In genomic region chr3:185402561-185402960, GRCh38 we compare ENCODE assay signal across 10 cellular contexts. TPM values are rescaled to one million over a fixed set of nuclear protein-coding genes. Genes with fewer than 3 reads are reported as not detected.
DNase-seq lines count a peak whose midpoint lies in the region; ATAC-seq, FAIRE-seq and TF ChIP-seq lines count a peak whose summit lies in the region.
"Had no signal": no experiment of that assay in that cellular context is flagged by ENCODE, and none has a peak within 500 bp of the region (broad histone marks: within the 10 kb centered on the region; RNA-seq: fewer than 3 reads in every experiment).

No MANE protein-coding gene starts in this region.

- no peaks in the 10 kb centered on the region for H3K9me3 ChIP-seq in GM23248 (ENCODE audit: low read depth)
- H3K9me3 ChIP-seq in neural cell (ENCODE audit: low read length), result no peaks in the 10 kb centered on the region
- no peaks in the 10 kb centered on the region for H3K9me3 ChIP-seq in kidney (ENCODE audit: control insufficient read depth in 1 of 2, low read length in 2 of 2)
- H3K9me3 ChIP-seq: right lobe of liver had no signal

- TF ChIP-seq EP300 in neural cell (conservative IDR thresholded peaks at IDR 0.05; ENCODE audit: poor library complexity, severe bottlenecking), result no peak

- intact Hi-C loops in kidney (cut with DNase I), result no loop called here

- H3K36me3 ChIP-seq in GM23248 (ENCODE audit: low read depth) (no peaks in the 10 kb centered on the region), neural cell (ENCODE audit: insufficient read depth, low read length) (no peaks in the 10 kb centered on the region), kidney (ENCODE audit: control insufficient read depth in 1 of 2, insufficient read depth in 2 of 2, low read length in 2 of 2) (no peaks in the 10 kb centered on the region)
- H3K36me3 ChIP-seq: right lobe of liver had no signal

- H3K9me2 ChIP-seq in GM23248 (ENCODE audit: insufficient read depth) (no peaks in the 10 kb centered on the region; the same call in 1 of the 2 replicates), neural cell (ENCODE audit: insufficient read depth, low read length) (no peaks in the 10 kb centered on the region)

- in situ Hi-C loops in GM23248 (cut with MboI), result no loop called here

- no peak for TF ChIP-seq CTCF in choroid plexus epithelial cell (conservative IDR thresholded peaks at IDR 0.05; ENCODE audit: low read depth, low read length)
- no peak for TF ChIP-seq CTCF in neural cell (IDR thresholded peaks at IDR 0.05; ENCODE audit: poor library complexity, severe bottlenecking)
- no peak for TF ChIP-seq CTCF in kidney (IDR thresholded peaks at IDR 0.05; ENCODE audit: borderline replicate concordance, extremely low read depth, insufficient read depth)

- H3K4me3 ChIP-seq in GM23248 (no peak overlapping the region), choroid plexus epithelial cell (ENCODE audit: low read depth, low read length) (no peak overlapping the region), neural cell (ENCODE audit: low read length) (peak overlapping the region; percentile 7), kidney (ENCODE audit: low read length in 2 of 2) (no peak overlapping the region)
- H3K4me3 ChIP-seq: right lobe of liver had no signal

- H4K20me1 ChIP-seq in GM23248 (ENCODE audit: insufficient read depth), result no peaks in the 10 kb centered on the region; the same call in 1 of the 2 replicates
- no peaks in the 10 kb centered on the region for H4K20me1 ChIP-seq in neural cell (ENCODE audit: insufficient read depth)

- FAIRE-seq in kidney (lab: Jason Lieb, UNC), result no peak

- WGBS in GM23248 (ENCODE audit: low coverage in 1 of 2, low lambda C conversion rate in 2 of 2, missing lambda C conversion rate in 2 of 2), 2 experiments, result 72 to 77% methylated on average over 5 of the region's 5 CpGs

- no peak overlapping the region for H3K4me2 ChIP-seq in GM23248 (ENCODE audit: unreplicated experiment)
- H3K4me2 ChIP-seq in neural cell (ENCODE audit: low read length), result no peak overlapping the region

- H3K27ac ChIP-seq in GM23248 (no peak overlapping the region), neural cell (ENCODE audit: low read length) (peak overlapping the region; percentile 11), kidney (ENCODE audit: low read depth in 2 of 2, low read length in 2 of 2) (no peak overlapping the region)
- H3K27ac ChIP-seq: right lobe of liver had no signal

- H3F3A ChIP-seq in GM23248 (ENCODE audit: insufficient read depth), result 0 out of 2 replicates have a peak, but pooled peaks cover 9% of the 10 kb centered on the region
- no peaks in the 10 kb centered on the region for H3F3A ChIP-seq in neural cell (ENCODE audit: insufficient read depth, low read length, poor library complexity, severe bottlenecking)

- DNase-seq in GM23248 (peak; percentile 43), NCI-H2171 (lab: John Stamatoyannopoulos, UW) (peak; percentile 91), choroid plexus epithelial cell (ENCODE audit: low read depth) (peak; percentile 35), kidney (no peak)
- no peak for DNase-seq in stimulated activated CD4-positive, alpha-beta T cell treated with anti-CD3 and anti-CD28 coated beads, Interleukin-2, amount 100 ng/mL, for 48 hours
- DNase-seq: dermis blood vessel endothelial cell, right lobe of liver had no signal

- TF ChIP-seq RAD21 in neural cell (conservative IDR thresholded peaks at IDR 0.05), result no peak

- no peaks in the 10 kb centered on the region for H3K27me3 ChIP-seq in GM23248 (replicated peaks; ENCODE audit: insufficient read depth)
- H3K27me3 ChIP-seq in neural cell (ENCODE audit: insufficient read depth, low read depth, low read length), result no peaks in the 10 kb centered on the region
- H3K27me3 ChIP-seq: right lobe of liver had no signal

- H2AFZ ChIP-seq in GM23248, result no peak overlapping the region
- no peak overlapping the region for H2AFZ ChIP-seq in neural cell (ENCODE audit: low read depth, low read length)

- H3K9ac ChIP-seq in GM23248 (no peak overlapping the region), neural cell (ENCODE audit: low read length) (no peak overlapping the region), kidney (ENCODE audit: low read length in 2 of 2) (no peak overlapping the region)

- no peak for ATAC-seq in HG03354 (IDR thresholded peaks at IDR 0.05; ENCODE audit: poor library complexity, severe bottlenecking, unreplicated experiment)
- no peak for ATAC-seq in HG02885 (IDR thresholded peaks at IDR 0.05; ENCODE audit: poor library complexity, unreplicated experiment)

- H3K79me2 ChIP-seq in GM23248 (ENCODE audit: insufficient read depth) (no peaks in the 10 kb centered on the region), neural cell (replicated peaks; ENCODE audit: insufficient read depth, low read length) (no peaks in the 10 kb centered on the region)

- H3K4me1 ChIP-seq in GM23248 (ENCODE audit: insufficient read depth), result peaks cover 13% of the 10 kb centered on the region
- H3K4me1 ChIP-seq in kidney (ENCODE audit: control insufficient read depth in 1 of 2, insufficient read depth in 1 of 2, low read depth in 1 of 2, low read length in 2 of 2), result peaks cover 0 to 11% of the 10 kb centered on the region in 2 donors
- H3K4me1 ChIP-seq: right lobe of liver had no signal

TF ChIP-seq in neural cell, 6 proteins besides CTCF, POLR2A, EP300 and RAD21:
- TF ChIP-seq SMC3 (conservative IDR thresholded peaks at IDR 0.05; ENCODE audit: poor library complexity), result no peak
- no peak for TF ChIP-seq TAF1 (IDR thresholded peaks at IDR 0.05; ENCODE audit: low read depth)
- no peak for TF ChIP-seq EZH2 (IDR thresholded peaks at IDR 0.05; ENCODE audit: borderline replicate concordance, insufficient read depth, low read length, poor library complexity, severe bottlenecking)
- no peak for TF ChIP-seq MXI1 (conservative IDR thresholded peaks at IDR 0.05; ENCODE audit: poor library complexity, severe bottlenecking)
- TF ChIP-seq POLR2AphosphoS5 (IDR thresholded peaks at IDR 0.05), result no peak
- no peak for TF ChIP-seq REST (IDR thresholded peaks at IDR 0.05; ENCODE audit: borderline replicate concordance)
TF ChIP-seq in neural cell: peak in this region for 0.

RNA-seq across cellular contexts. Expression of gene MAP3K13, which starts 39.6 kb away (rescaled TPM):
- total RNA-seq in GM23248 (2014; rRNA removed; shearing (Covaris generic)), result 14.8 and 16.7 TPM in 2 replicates
- polyA plus RNA-seq in GM23248 (2016; fragmentation: Nextera tagmentation; extraction: Ambion mirVana) (45.2 and 52.5 TPM in 2 replicates), neural cell (22.6 and 33.8 TPM in 2 replicates), kidney (ENCODE audit: insufficient read depth, low read depth, low replicate concordance) (33.0 TPM)
- 81.3 and 102 TPM in 2 replicates for polyA minus RNA-seq in neural cell
- total RNA-seq in kidney, result 44.1 TPM

Comparison
In these comparisons a context has a peak if more than half of its experiments do, and no peak if none do; other contexts are left out.
1. DNase-seq: peak in GM23248 (single experiment), NCI-H2171 (single experiment) and choroid plexus epithelial cell (single experiment); none in kidney (single experiment) and stimulated activated CD4-positive, alpha-beta T cell treated with anti-CD3 and anti-CD28 coated beads, Interleukin-2, amount 100 ng/mL, for 48 hours (0 of 2).